Comparison of ENCODE assay signal across 8 cellular contexts in the genomic region with DNA sequence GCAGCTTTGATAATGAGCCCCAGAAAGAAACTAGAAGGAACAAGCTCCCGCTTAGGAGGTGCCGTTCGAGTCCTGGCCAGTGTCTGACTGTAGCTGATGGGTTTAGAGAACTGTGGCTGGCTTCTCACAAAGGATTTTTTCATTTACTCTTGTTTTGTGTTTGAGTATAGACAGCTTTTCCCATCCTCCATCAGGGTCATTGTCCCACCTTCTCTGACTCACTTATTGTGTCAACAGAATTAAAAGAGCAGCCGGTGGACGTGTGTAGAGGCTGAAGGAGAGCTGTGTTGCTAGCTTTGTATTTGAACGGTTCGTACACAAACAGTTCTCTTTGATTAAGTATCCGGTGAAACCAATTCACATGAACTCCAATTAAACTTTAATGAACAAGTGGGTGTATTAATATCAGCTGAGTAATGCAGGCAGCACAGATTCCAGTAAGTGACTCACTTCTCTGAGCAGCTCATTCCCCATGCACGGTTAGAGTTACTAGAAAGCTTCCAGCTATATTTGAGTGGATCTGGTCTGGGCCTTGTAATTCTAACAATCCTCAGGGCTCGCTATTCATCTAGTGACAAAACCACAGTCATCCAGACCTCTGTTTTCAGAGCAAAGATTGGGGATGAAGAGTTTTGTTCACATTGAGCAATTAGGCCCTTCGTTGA.
DNase-seq lines count a peak whose midpoint lies in the region; ATAC-seq and TF ChIP-seq lines count a peak whose summit lies in the region.

No MANE protein-coding gene starts in this region.

- H3K4me1 Mint-ChIP-seq in type B pancreatic cell (ENCODE audit: unreplicated experiment) (peaks cover 29% of the 10 kb centered on the region), endothelial cell (ENCODE audit: unreplicated experiment) (peaks cover 30% of the 10 kb centered on the region)

- H3K4me1 ChIP-seq in left lung, result peaks cover 27 to 70% of the 10 kb centered on the region in 2 donors

- TF ChIP-seq CTCF in astrocyte of the spinal cord (IDR thresholded peaks at IDR 0.05; ENCODE audit: low read depth, low read length), result no peak
- TF ChIP-seq CTCF in left lung (IDR thresholded peaks at IDR 0.05), result no peak
- TF ChIP-seq CTCF in type B pancreatic cell (conservative IDR thresholded peaks at IDR 0.05), result no peak
- TF ChIP-seq CTCF in endothelial cell (IDR thresholded peaks at IDR 0.05; ENCODE audit: unreplicated experiment), result no peak

- H3K9me3 Mint-ChIP-seq in type B pancreatic cell (no peaks in the 10 kb centered on the region), endothelial cell (ENCODE audit: unreplicated experiment) (no peaks in the 10 kb centered on the region)

- H3K36me3 ChIP-seq in MG63, result peaks cover 4% of the 10 kb centered on the region
- H3K36me3 ChIP-seq in left lung, result no peaks in the 10 kb centered on the region
- no peaks in the 10 kb centered on the region for H3K36me3 ChIP-seq in H7 (replicated peaks; ENCODE audit: control insufficient read depth, insufficient read depth, low read length)

- H3K27me3 Mint-ChIP-seq in type B pancreatic cell (no peaks in the 10 kb centered on the region), endothelial cell (ENCODE audit: unreplicated experiment) (no peaks in the 10 kb centered on the region)

- H3K4me3 Mint-ChIP-seq in type B pancreatic cell, result peak overlapping the region; percentile 29
- no peak overlapping the region for H3K4me3 Mint-ChIP-seq in endothelial cell (ENCODE audit: unreplicated experiment)

- H3K4me3 ChIP-seq in MG63 (no peak overlapping the region), astrocyte of the spinal cord (ENCODE audit: low read depth, low read length) (no peak overlapping the region), left lung (no peak overlapping the region), H7 (ENCODE audit: insufficient read depth, low read depth, low read length) (no peak overlapping the region)

- peak; percentile 62 for DNase-seq in Ammon's horn (ENCODE audit: low spot score)
- peak; percentile 65 for DNase-seq in MG63
- peak; percentile 96 for DNase-seq in astrocyte of the spinal cord (ENCODE audit: low read depth, low spot score)
- DNase-seq in left lung, result no peak
- DNase-seq in type B pancreatic cell (ENCODE audit: extremely low spot score, unreplicated experiment), result no peak
- no peak for DNase-seq in H7
- DNase-seq in endothelial cell (ENCODE audit: low spot score), result no peak

- in situ Hi-C loops in astrocyte of the spinal cord (cut with HindIII; ENCODE audit: low sequenced_read_pairs), result loop anchor here (25.0 kb wide), 1 partner anchor 558 kb away; a partner anchor contains a TSS

- intact Hi-C loops in left lung (cut with DNase I), result no loop called here

- H3K36me3 Mint-ChIP-seq in type B pancreatic cell (peaks cover 18% of the 10 kb centered on the region), endothelial cell (ENCODE audit: low read depth, unreplicated experiment) (peaks cover 5% of the 10 kb centered on the region)

- H3K9me3 ChIP-seq in MG63, result no peaks in the 10 kb centered on the region
- H3K9me3 ChIP-seq in left lung, result no peaks in the 10 kb centered on the region

- H3K27ac ChIP-seq in left lung, result peak overlapping the region; percentile 52 to 79

- peak; percentile 87 for ATAC-seq in left lung
- no peak for ATAC-seq in HG02970 (IDR thresholded peaks at IDR 0.05; ENCODE audit: low FRiP score, unreplicated experiment)

- H3K27me3 ChIP-seq in MG63 (no peaks in the 10 kb centered on the region), left lung (no peaks in the 10 kb centered on the region), H7 (ENCODE audit: control insufficient read depth, insufficient read depth, low read length) (no peaks in the 10 kb centered on the region)

- H3K27ac Mint-ChIP-seq in type B pancreatic cell, result peak overlapping the region; percentile 85
- H3K27ac Mint-ChIP-seq in endothelial cell (ENCODE audit: unreplicated experiment), result no peak overlapping the region

Comparison
In these comparisons a context has a peak if more than half of its experiments do, and no peak if none do; other contexts are left out.
1. DNase-seq: peak in Ammon's horn (single experiment), MG63 (single experiment) and astrocyte of the spinal cord (single experiment); none in left lung (0 of 2), type B pancreatic cell (single experiment), H7 (single experiment) and endothelial cell (single experiment).